Comparison of ENCODE assay signal across 1 cellular context in genomic region chr7:43438897-43439479, GRCh38.
TF ChIP-seq lines count a peak whose summit lies in the region.

No MANE protein-coding gene starts in this region.

TF ChIP-seq in H1, 55 proteins besides CTCF, POLR2A, EP300 and RAD21:
- TF ChIP-seq CTBP2 (IDR thresholded peaks at IDR 0.05; ENCODE audit: borderline replicate concordance, insufficient read depth, insufficient read length, low read length) (no peak), TAF7 (optimal IDR thresholded peaks at IDR 0.05; ENCODE audit: borderline replicate concordance, low read depth, low read length) (no peak), CEBPB (IDR thresholded peaks at IDR 0.05; ENCODE audit: low read depth, low read length) (no peak), RBBP5 (IDR thresholded peaks at IDR 0.05; ENCODE audit: borderline replicate concordance, low read depth, low read length) (no peak), ATF3 (IDR thresholded peaks at IDR 0.05; ENCODE audit: insufficient read depth, low read depth, low read length) (no peak), RFX5 (IDR thresholded peaks at IDR 0.05; ENCODE audit: borderline replicate concordance, low read depth, low read length) (no peak), TAF1 (IDR thresholded peaks at IDR 0.05; ENCODE audit: low read depth, low read length) (no peak), BACH1 (IDR thresholded peaks at IDR 0.05; ENCODE audit: low read length) (no peak), SAP30 (IDR thresholded peaks at IDR 0.05; ENCODE audit: insufficient read depth, insufficient replicate concordance, low read length) (no peak), EZH2 (IDR thresholded peaks at IDR 0.05; ENCODE audit: low read depth, low read length, severe bottlenecking) (no peak), NANOG (IDR thresholded peaks at IDR 0.05; ENCODE audit: insufficient read depth, low read depth, low read length, poor library complexity, severe bottlenecking) (no peak), HDAC2 (IDR thresholded peaks at IDR 0.05; ENCODE audit: borderline replicate concordance in 1 of 2, low read depth in 2 of 2, low read length in 2 of 2) (no peak), CHD7 (IDR thresholded peaks at IDR 0.05; ENCODE audit: insufficient replicate concordance, low read length) (no peak), KDM4A (IDR thresholded peaks at IDR 0.05; ENCODE audit: low read depth, low read length, severe bottlenecking) (no peak), ZNF274 (IDR thresholded peaks at IDR 0.05; ENCODE audit: borderline replicate concordance, extremely low read depth, low read length) (no peak), GTF2F1 (IDR thresholded peaks at IDR 0.05; ENCODE audit: borderline replicate concordance, low read depth, low read length) (no peak), SRF (IDR thresholded peaks at IDR 0.05; ENCODE audit: low read depth, low read length) (no peak), KDM1A (IDR thresholded peaks at IDR 0.05; ENCODE audit: borderline replicate concordance, low read length) (no peak)
TF ChIP-seq in H1: peak in this region for 0.
